ENCODE assay signal across 23 cellular contexts in genomic region chr16:2924901-2925820, GRCh38. TPM values are rescaled to one million over a fixed set of nuclear protein-coding genes. Genes with fewer than 3 reads are reported as not detected.
A peak's percentile ranks its signal among the peaks of the same experiment; 100 is the strongest.
DNase-seq lines count a peak whose midpoint lies in the region; ATAC-seq, FAIRE-seq and TF ChIP-seq lines count a peak whose summit lies in the region.
"Had no signal": no experiment of that assay in that cellular context is flagged by ENCODE, and none has a peak within 500 bp of the region (broad histone marks: within the 10 kb centered on the region; RNA-seq: fewer than 3 reads in every experiment).

No MANE protein-coding gene starts in this region.

- CTCF ChIA-PET in IMR-90 (lab: Yijun Ruan, JAX) = no interaction called here

- H3K27me3 ChIP-seq in IMR-90 (ENCODE audit: control insufficient read depth, insufficient read depth, low read length) (no peaks in the 10 kb centered on the region), bronchial epithelial cell (ENCODE audit: control insufficient read depth, insufficient read depth, low read length) (no peaks in the 10 kb centered on the region)
- H3K27me3 ChIP-seq: adrenal gland, SJSA1, tibial nerve had no signal

- H3K4ac ChIP-seq in IMR-90 (ENCODE audit: low read depth, low read length) = no peak overlapping the region

- POLR2A ChIA-PET in IMR-90 (lab: Charles Lee; ENCODE audit: unreplicated experiment) = no interaction called here

- no peak overlapping the region for H2AFZ ChIP-seq in IMR-90 (replicated peaks; ENCODE audit: low read length, poor library complexity)

- peak overlapping the region; percentile 8 for H2AK9ac ChIP-seq in IMR-90 (replicated peaks; ENCODE audit: low read depth, low read length, poor library complexity)

- H4K91ac ChIP-seq in IMR-90 (ENCODE audit: insufficient read depth, low read depth, low read length) = no peak overlapping the region

- H3K9me3 ChIP-seq in IMR-90 (ENCODE audit: control insufficient read depth, insufficient read depth, low read length) = no peaks in the 10 kb centered on the region
- H3K9me3 ChIP-seq: adrenal gland, lower lobe of right lung, prostate gland, SJSA1, tibial nerve had no signal

- H2BK15ac ChIP-seq in IMR-90 (ENCODE audit: low read depth, low read length) = no peak overlapping the region

- H3K4me1 ChIP-seq in IMR-90 (ENCODE audit: control insufficient read depth, insufficient read depth, low read length) = no peaks in the 10 kb centered on the region

- no peak overlapping the region for H3K4me3 ChIP-seq in IMR-90 (ENCODE audit: insufficient read depth, low read depth, low read length)
- H3K4me3 ChIP-seq in bronchial epithelial cell (ENCODE audit: low read depth, low read length) = no peak overlapping the region
- H3K4me3 ChIP-seq: adrenal gland, lower lobe of right lung, prostate gland, SJSA1, tibial nerve had no signal

- no TSS peak for BruUV-seq in IMR-90 (replicated peaks; lab: Mats Ljungman, UMichigan)

- dilution Hi-C loops in IMR-90 (cut with HindIII; ENCODE audit: low sequenced_read_pairs, unreplicated experiment) = no loop called here

- H2BK5ac ChIP-seq in IMR-90 (ENCODE audit: low read depth, low read length, poor library complexity, severe bottlenecking) = no peak overlapping the region

- no peak overlapping the region for H2BK20ac ChIP-seq in IMR-90 (ENCODE audit: low read depth, low read length)

- H3K4me2 ChIP-seq in IMR-90 (ENCODE audit: low read depth, low read length) = no peak overlapping the region

- 63% methylated on average over 9 of the region's 43 CpGs; no CpG with 5 or more reads in 1 of the 2 experiments for WGBS in IMR-90 (ENCODE audit: extremely low coverage in 2 of 2, insufficient read length in 1 of 2), 2 experiments

- ATAC-seq in IMR-90 (ENCODE audit: low read depth) (no peak), sciatic nerve (peak; percentile 5), HG03135 (IDR thresholded peaks at IDR 0.05; ENCODE audit: unreplicated experiment) (no peak)
- ATAC-seq: natural killer cell; stimulated activated effector memory CD8-positive, alpha-beta T cell treated with anti-CD3 and anti-CD28 coated beads, Interleukin-12 subunit alpha, Interleukin-12 subunit beta, amount 100 ng/mL, for 72 hours had no signal

- peaks cover 19% of the 10 kb centered on the region for H3K36me3 ChIP-seq in IMR-90 (ENCODE audit: control insufficient read depth, insufficient read depth, low read length)
- H3K36me3 ChIP-seq in bronchial epithelial cell (ENCODE audit: control insufficient read depth, insufficient read depth, low read length) = peaks cover 18% of the 10 kb centered on the region

- no peak overlapping the region for H3K9ac ChIP-seq in IMR-90 (ENCODE audit: low read depth, low read length)

- intact Hi-C loops in IMR-90 (cut with micrococcal nuclease) (no loop called here), sciatic nerve (cut with DNase I) (loop anchor here (10.0 kb wide), 1 partner anchor 50 kb away; no protein-coding TSS in a partner anchor)

- H2BK120ac ChIP-seq in IMR-90 (ENCODE audit: low read depth, low read length) = no peak overlapping the region

- no peak overlapping the region for H3K56ac ChIP-seq in IMR-90 (ENCODE audit: extremely low read depth, insufficient read depth, low read length)

- no peaks in the 10 kb centered on the region for H3K9me1 ChIP-seq in IMR-90 (ENCODE audit: insufficient read depth, low read length)

- in situ Hi-C loops in IMR-90 (cut with MboI; ENCODE audit: low sequenced_read_pairs) = no loop called here

- no peak overlapping the region for H2AK5ac ChIP-seq in IMR-90 (ENCODE audit: low read depth, low read length)

- H3K18ac ChIP-seq in IMR-90 (ENCODE audit: low read depth, low read length) = no peak overlapping the region

- no peak overlapping the region for H4K5ac ChIP-seq in IMR-90 (ENCODE audit: low read depth, low read length)

- TF ChIP-seq CTCF in IMR-90 (conservative IDR thresholded peaks at IDR 0.05; ENCODE audit: low read depth, low read length) (no peak), bronchial epithelial cell (IDR thresholded peaks at IDR 0.05; ENCODE audit: insufficient read depth, low read length, severe bottlenecking) (no peak)

- H3K14ac ChIP-seq in IMR-90 (replicated peaks; ENCODE audit: low read depth, low read length) = no peak overlapping the region

- peaks cover 6 to 44% of the 10 kb centered on the region in 2 experiments for H3K79me1 ChIP-seq in IMR-90 (ENCODE audit: low read depth in 1 of 2, low read length in 2 of 2)

- DNase-seq in IMR-90 (peak; percentile 33), bronchial epithelial cell (ENCODE audit: low read depth) (peak; percentile 80), iPS-NIHi11 (ENCODE audit: low spot score) (peak; percentile 68), sciatic nerve (ENCODE audit: low spot score) (no peak), NCI-H82 treated with DMSO at 0.1 percent for 48 hours (lab: John Stamatoyannopoulos, UW; ENCODE audit: unreplicated experiment) (no peak), SHP77 (lab: John Stamatoyannopoulos, UW) (no peak)
- DNase-seq: activated CD4-positive, CD25-positive, alpha-beta regulatory T cell treated with anti-CD3 and anti-CD28 coated beads, Interleukin-2, amount 50 U/mL, for 72 hours; adrenal gland; Calu3; GDM1; immature natural killer cell; lower lobe of right lung; natural killer cell; NCI-H1436; stimulated activated CD4-positive, alpha-beta T cell treated with anti-CD3 and anti-CD28 coated beads, Interleukin-12 subunit alpha, Interleukin-12 subunit beta, amount 100 ng/mL, for 4 hours; T-helper 9 cell had no signal

- H4K20me1 ChIP-seq in IMR-90 (ENCODE audit: insufficient read depth, low read length) = peaks cover 6% of the 10 kb centered on the region; the same call in 1 of the 2 replicates

- TF ChIP-seq RAD21 in IMR-90 (IDR thresholded peaks at IDR 0.05; ENCODE audit: low read length) = no peak

- no peak overlapping the region for H4K8ac ChIP-seq in IMR-90 (ENCODE audit: low read depth in 2 of 2, low read length in 2 of 2)

- H3K27ac ChIP-seq in IMR-90 (ENCODE audit: insufficient read depth, low read length) = no peak overlapping the region
- H3K27ac ChIP-seq: adrenal gland, lower lobe of right lung, SJSA1 had no signal

- no peak for FAIRE-seq in bronchial epithelial cell (lab: Jason Lieb, UNC)
- FAIRE-seq: GM12891 had no signal

- no peak overlapping the region for H3K23ac ChIP-seq in IMR-90 (ENCODE audit: low read depth, low read length)

- TF ChIP-seq POLR2A in IMR-90 (IDR thresholded peaks at IDR 0.05; ENCODE audit: low read depth, low read length) = no peak

TF ChIP-seq in IMR-90, 13 proteins besides CTCF, POLR2A, EP300 and RAD21:
- TF ChIP-seq RFX5 (IDR thresholded peaks at IDR 0.05; ENCODE audit: low read depth, low read length) (no peak), ELK1 (IDR thresholded peaks at IDR 0.05; ENCODE audit: borderline replicate concordance, low read depth, low read length) (no peak), CHD1 (IDR thresholded peaks at IDR 0.05; ENCODE audit: low read depth, low read length) (no peak), NFE2L2 (IDR thresholded peaks at IDR 0.05; ENCODE audit: low read depth, low read length) (no peak), USF2 (IDR thresholded peaks at IDR 0.05; ENCODE audit: low read depth, low read length) (no peak), FOS (IDR thresholded peaks at IDR 0.05; ENCODE audit: low read depth, low read length) (no peak)

RNA-seq across cellular contexts. Expression of gene FLYWCH1, which starts 13.4 kb away (rescaled TPM):
- total RNA-seq in IMR-90 (2012; rRNA removed) (14.3 and 16.1 TPM in 2 replicates), bronchial epithelial cell (41.9 and 96.5 TPM in 2 replicates), sciatic nerve (72.5 TPM)
- polyA plus RNA-seq in IMR-90 (2012; rRNA removed) = 25.2 and 32.3 TPM in 2 replicates
- polyA plus RNA-seq in IMR-90 (2012; cell fraction: cytosol; rRNA removed) = 38.1 and 39.5 TPM in 2 replicates
- 68.9 and 113 TPM in 2 replicates for polyA plus RNA-seq in IMR-90 (2012; cell fraction: nucleus; rRNA removed; ENCODE audit: low replicate concordance)

RNA-seq across cellular contexts. Expression of gene KREMEN2, which starts 38.9 kb away (rescaled TPM):
- not detected in 2 replicates for total RNA-seq in IMR-90 (2012; rRNA removed)
- polyA plus RNA-seq in IMR-90 (2012; rRNA removed) = 0.03 and 0.11 TPM in 2 replicates
- 0.09 and 0.18 TPM in 2 replicates for polyA plus RNA-seq in IMR-90 (2012; cell fraction: cytosol; rRNA removed)
- 0.03 and 0.30 TPM in 2 replicates for polyA plus RNA-seq in IMR-90 (2012; cell fraction: nucleus; rRNA removed; ENCODE audit: low replicate concordance)
- 1.1 and 1.2 TPM in 2 replicates for total RNA-seq in bronchial epithelial cell
- not detected for total RNA-seq in sciatic nerve
- total RNA-seq: adrenal gland, Calu3, cerebellum, lower lobe of right lung, SJSA1, tibial nerve had no signal
- polyA plus RNA-seq: adrenal gland, immature natural killer cell had no signal

RNA-seq across cellular contexts. Expression of gene FLYWCH2, which starts 42.1 kb away (rescaled TPM):
- total RNA-seq in IMR-90 (2012; rRNA removed) (42.3 and 48.9 TPM in 2 replicates), bronchial epithelial cell (63.7 and 76.0 TPM in 2 replicates), sciatic nerve (17.7 TPM)
- 66.3 and 77.2 TPM in 2 replicates for polyA plus RNA-seq in IMR-90 (2012; rRNA removed)
- 131 and 168 TPM in 2 replicates for polyA plus RNA-seq in IMR-90 (2012; cell fraction: cytosol; rRNA removed)
- polyA plus RNA-seq in IMR-90 (2012; cell fraction: nucleus; rRNA removed; ENCODE audit: low replicate concordance) = 22.4 and 65.5 TPM in 2 replicates

RNA-seq across cellular contexts. Expression of gene PAQR4, which starts 44.0 kb away (rescaled TPM):
- total RNA-seq in IMR-90 (2012; rRNA removed) (2.2 TPM in 2 replicates), bronchial epithelial cell (5.3 and 5.5 TPM in 2 replicates), sciatic nerve (6.6 TPM)
- 10.0 and 10.1 TPM in 2 replicates for polyA plus RNA-seq in IMR-90 (2012; rRNA removed)
- 8.9 and 10.0 TPM in 2 replicates for polyA plus RNA-seq in IMR-90 (2012; cell fraction: cytosol; rRNA removed)
- 7.4 and 19.4 TPM in 2 replicates for polyA plus RNA-seq in IMR-90 (2012; cell fraction: nucleus; rRNA removed; ENCODE audit: low replicate concordance)

RNA-seq across cellular contexts. Expression of gene PKMYT1, which starts 55.1 kb away (rescaled TPM):
- 1.8 and 2.8 TPM in 2 replicates for total RNA-seq in IMR-90 (2012; rRNA removed)
- 14.9 and 18.7 TPM in 2 replicates for polyA plus RNA-seq in IMR-90 (2012; rRNA removed)
- 17.0 and 20.3 TPM in 2 replicates for polyA plus RNA-seq in IMR-90 (2012; cell fraction: cytosol; rRNA removed)
- 21.6 and 96.5 TPM in 2 replicates for polyA plus RNA-seq in IMR-90 (2012; cell fraction: nucleus; rRNA removed; ENCODE audit: low replicate concordance)
- total RNA-seq in bronchial epithelial cell = 0.26 and 0.51 TPM in 2 replicates
- total RNA-seq in sciatic nerve = 1.9 TPM

Comparison
In these comparisons a context has a peak if more than half of its experiments do, and no peak if none do; other contexts are left out.
1. DNase-seq: peak in IMR-90 (single experiment), bronchial epithelial cell (single experiment) and iPS-NIHi11 (single experiment); none in sciatic nerve (single experiment), NCI-H82 treated with DMSO at 0.1 percent for 48 hours (single experiment) and SHP77 (0 of 2).